1 cellular context compared by ENCODE assay signal in the genomic region with DNA sequence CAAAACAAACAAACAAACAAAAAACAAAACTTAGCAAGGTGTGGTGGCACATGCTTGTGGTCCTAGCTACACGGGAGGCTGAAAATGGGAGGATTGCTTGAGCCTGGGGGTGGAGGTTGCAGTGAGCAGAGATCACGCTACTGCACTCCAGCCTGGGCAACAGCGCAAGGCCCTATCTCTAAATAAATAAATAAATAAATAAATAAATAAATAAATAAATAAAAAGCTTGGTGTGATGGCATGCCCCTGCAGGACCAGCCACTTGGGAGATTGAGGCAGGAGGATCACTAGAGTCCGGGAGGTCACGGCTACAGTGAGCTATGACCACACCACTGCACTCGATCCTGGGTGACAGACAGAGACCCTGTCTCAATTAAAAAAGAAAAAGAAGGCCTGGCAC.
TF ChIP-seq lines count a peak whose summit lies in the region.

No MANE protein-coding gene starts in this region.

TF ChIP-seq in H1, 55 proteins besides CTCF, POLR2A, EP300 and RAD21:
- TF ChIP-seq KDM1A (IDR thresholded peaks at IDR 0.05; ENCODE audit: borderline replicate concordance, low read length) (no peak), TEAD4 (IDR thresholded peaks at IDR 0.05; ENCODE audit: low read depth, low read length) (no peak), RXRA (IDR thresholded peaks at IDR 0.05; ENCODE audit: insufficient read depth, low read depth, low read length) (no peak), EGR1 (IDR thresholded peaks at IDR 0.05; ENCODE audit: borderline replicate concordance, low read depth, low read length) (no peak), TBP (IDR thresholded peaks at IDR 0.05; ENCODE audit: low read depth, low read length) (no peak), JUND (IDR thresholded peaks at IDR 0.05; ENCODE audit: low read length) (no peak), SUZ12 (IDR thresholded peaks at IDR 0.05; ENCODE audit: low read length) (no peak), MAX (IDR thresholded peaks at IDR 0.05) (no peak), CREB1 (IDR thresholded peaks at IDR 0.05) (no peak)
